10 cellular contexts compared by ENCODE assay signal in the genomic region with DNA sequence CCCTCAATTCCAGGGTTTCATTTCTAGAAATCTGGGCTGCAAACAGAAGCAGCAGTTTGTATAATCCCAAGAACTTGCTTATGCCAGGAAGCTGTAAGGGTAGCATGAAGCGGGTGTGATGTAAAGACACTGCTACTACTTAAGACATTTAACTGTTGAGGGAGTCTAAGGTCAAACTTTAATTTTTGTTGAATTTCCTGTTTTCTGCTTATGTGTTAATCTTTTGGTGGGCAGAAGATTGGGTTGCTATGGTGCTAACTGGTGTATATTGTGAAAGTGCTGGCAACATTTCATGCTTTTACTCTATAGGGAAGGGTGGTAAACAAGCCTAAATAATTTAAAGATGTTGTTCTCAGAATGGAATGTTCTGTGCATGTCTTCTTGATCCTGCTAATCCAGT. TPM values are rescaled to one million over a fixed set of nuclear protein-coding genes. Genes with fewer than 3 reads are reported as not detected.
DNase-seq lines count a peak whose midpoint lies in the region; ATAC-seq lines count a peak whose summit lies in the region.
"Had no signal": no experiment of that assay in that cellular context is flagged by ENCODE, and none has a peak within 500 bp of the region (broad histone marks: within the 10 kb centered on the region; RNA-seq: fewer than 3 reads in every experiment).

No MANE protein-coding gene starts in this region.

- DNase-seq in activated T-cell treated with anti-CD3 and anti-CD28 coated beads, Interleukin-2, amount 50 U/mL, for 72 hours = no peak
- no peak for DNase-seq in activated T-cell treated with anti-CD3 and anti-CD28 coated beads, Interleukin-2, amount 50 U/mL, for 48 hours
- DNase-seq in activated T-helper 1 cell treated with anti-CD3 and anti-CD28 coated beads, Interleukin-12 subunit alpha, Interleukin-12 subunit beta, Interleukin-2, Interleukin-4 antibody, amounts not matched to agents 30 ng/mL and 10 ng/mL and 1 ng/mL, durations not matched to agents 14 hours and 24 hours and 36 hours (ENCODE audit: low spot score) = no peak
- DNase-seq in immature natural killer cell (peak; percentile 33 to 51 (median 47)), NCI-H774 (lab: John Stamatoyannopoulos, UW) (no peak)
- DNase-seq in stimulated activated naive CD8-positive, alpha-beta T cell treated with anti-CD3 and anti-CD28 coated beads, Interleukin-15, amount 100 ng/mL, for 72 hours = no peak
- DNase-seq: activated gamma-delta T cell, NCI-H1694 treated with DMSO at 0.1 percent for 48 hours had no signal

- H3K27ac Mint-ChIP-seq in activated T-cell treated with anti-CD3 and anti-CD28 coated beads, Interleukin-2, amount 50 U/mL, for 72 hours = peak overlapping the region; percentile 47
- H3K27ac Mint-ChIP-seq in activated T-helper 1 cell treated with anti-CD3 and anti-CD28 coated beads, Interleukin-12 subunit alpha, Interleukin-12 subunit beta, Interleukin-2, Interleukin-4 antibody, amounts not matched to agents 30 ng/mL and 10 ng/mL and 1 ng/mL, durations not matched to agents 14 hours and 24 hours and 36 hours = no peak overlapping the region
- peak overlapping the region; percentile 93 to 97 (median 94) for H3K27ac Mint-ChIP-seq in immature natural killer cell
- H3K27ac Mint-ChIP-seq in stimulated activated naive CD8-positive, alpha-beta T cell treated with anti-CD3 and anti-CD28 coated beads, Interleukin-15, amount 100 ng/mL, for 72 hours = no peak overlapping the region

- intact Hi-C loops in activated T-helper 1 cell treated with anti-CD3 and anti-CD28 coated beads, Interleukin-12 subunit alpha, Interleukin-12 subunit beta, Interleukin-2, Interleukin-4 antibody, amounts not matched to agents 30 ng/mL and 10 ng/mL and 1 ng/mL, durations not matched to agents 14 hours and 24 hours and 36 hours (cut with micrococcal nuclease) = loop anchor here (5.0 to 10.0 kb wide), 3 partner anchors 211 to 1384 kb away; partner anchors contain the start of gene ASXL2

- peaks cover 70% of the 10 kb centered on the region for H3K4me1 Mint-ChIP-seq in activated T-cell treated with anti-CD3 and anti-CD28 coated beads, Interleukin-2, amount 50 U/mL, for 72 hours (ENCODE audit: low read depth)
- H3K4me1 Mint-ChIP-seq in activated T-helper 1 cell treated with anti-CD3 and anti-CD28 coated beads, Interleukin-12 subunit alpha, Interleukin-12 subunit beta, Interleukin-2, Interleukin-4 antibody, amounts not matched to agents 30 ng/mL and 10 ng/mL and 1 ng/mL, durations not matched to agents 14 hours and 24 hours and 36 hours (ENCODE audit: low read depth) = peaks cover 43% of the 10 kb centered on the region
- peaks cover 70 to 88% of the 10 kb centered on the region in 2 donors for H3K4me1 Mint-ChIP-seq in immature natural killer cell
- peaks cover 53% of the 10 kb centered on the region for H3K4me1 Mint-ChIP-seq in stimulated activated naive CD8-positive, alpha-beta T cell treated with anti-CD3 and anti-CD28 coated beads, Interleukin-15, amount 100 ng/mL, for 72 hours

- H3K27me3 Mint-ChIP-seq in activated T-cell treated with anti-CD3 and anti-CD28 coated beads, Interleukin-2, amount 50 U/mL, for 72 hours (ENCODE audit: low read depth) = no peaks in the 10 kb centered on the region
- peaks cover 7% of the 10 kb centered on the region for H3K27me3 Mint-ChIP-seq in activated T-helper 1 cell treated with anti-CD3 and anti-CD28 coated beads, Interleukin-12 subunit alpha, Interleukin-12 subunit beta, Interleukin-2, Interleukin-4 antibody, amounts not matched to agents 30 ng/mL and 10 ng/mL and 1 ng/mL, durations not matched to agents 14 hours and 24 hours and 36 hours (ENCODE audit: insufficient read depth)
- peaks cover 0 to 22% (median 8%) of the 10 kb centered on the region in 3 donors for H3K27me3 Mint-ChIP-seq in immature natural killer cell (ENCODE audit: low read depth in 3 of 3)
- H3K27me3 Mint-ChIP-seq in stimulated activated naive CD8-positive, alpha-beta T cell treated with anti-CD3 and anti-CD28 coated beads, Interleukin-15, amount 100 ng/mL, for 72 hours = no peaks in the 10 kb centered on the region

- no peak for ATAC-seq in activated T-cell treated with anti-CD3 and anti-CD28 coated beads, Interleukin-2, amount 50 U/mL, for 72 hours (replicated peaks in 1 of 2)
- ATAC-seq in stimulated activated naive CD8-positive, alpha-beta T cell treated with anti-CD3 and anti-CD28 coated beads, Interleukin-15, amount 100 ng/mL, for 72 hours = no peak
- no peak for ATAC-seq in HG02973 (IDR thresholded peaks at IDR 0.05; ENCODE audit: unreplicated experiment)
- no peak for ATAC-seq in activated CD4-positive, CD25-positive, alpha-beta regulatory T cell treated with anti-CD3 and anti-CD28 coated beads, Interleukin-2, amount 50 U/mL, for 24 hours

- H3K9me3 Mint-ChIP-seq in activated T-cell treated with anti-CD3 and anti-CD28 coated beads, Interleukin-2, amount 50 U/mL, for 72 hours = no peaks in the 10 kb centered on the region
- H3K9me3 Mint-ChIP-seq in activated T-helper 1 cell treated with anti-CD3 and anti-CD28 coated beads, Interleukin-12 subunit alpha, Interleukin-12 subunit beta, Interleukin-2, Interleukin-4 antibody, amounts not matched to agents 30 ng/mL and 10 ng/mL and 1 ng/mL, durations not matched to agents 14 hours and 24 hours and 36 hours = no peaks in the 10 kb centered on the region
- H3K9me3 Mint-ChIP-seq in immature natural killer cell = no peaks in the 10 kb centered on the region
- no peaks in the 10 kb centered on the region for H3K9me3 Mint-ChIP-seq in stimulated activated naive CD8-positive, alpha-beta T cell treated with anti-CD3 and anti-CD28 coated beads, Interleukin-15, amount 100 ng/mL, for 72 hours

- no peaks in the 10 kb centered on the region for H3K36me3 Mint-ChIP-seq in activated T-cell treated with anti-CD3 and anti-CD28 coated beads, Interleukin-2, amount 50 U/mL, for 72 hours (ENCODE audit: insufficient read depth in 2 of 2)
- peaks cover 5% of the 10 kb centered on the region for H3K36me3 Mint-ChIP-seq in activated T-helper 1 cell treated with anti-CD3 and anti-CD28 coated beads, Interleukin-12 subunit alpha, Interleukin-12 subunit beta, Interleukin-2, Interleukin-4 antibody, amounts not matched to agents 30 ng/mL and 10 ng/mL and 1 ng/mL, durations not matched to agents 14 hours and 24 hours and 36 hours (ENCODE audit: low read depth)
- no peaks in the 10 kb centered on the region for H3K36me3 Mint-ChIP-seq in immature natural killer cell

- peak overlapping the region; percentile 81 to 88 for H3K4me3 Mint-ChIP-seq in activated T-cell treated with anti-CD3 and anti-CD28 coated beads, Interleukin-2, amount 50 U/mL, for 72 hours
- H3K4me3 Mint-ChIP-seq in activated T-helper 1 cell treated with anti-CD3 and anti-CD28 coated beads, Interleukin-12 subunit alpha, Interleukin-12 subunit beta, Interleukin-2, Interleukin-4 antibody, amounts not matched to agents 30 ng/mL and 10 ng/mL and 1 ng/mL, durations not matched to agents 14 hours and 24 hours and 36 hours = peak overlapping the region; percentile 63
- peak overlapping the region; percentile 90 to 98 (median 94) for H3K4me3 Mint-ChIP-seq in immature natural killer cell
- H3K4me3 Mint-ChIP-seq in stimulated activated naive CD8-positive, alpha-beta T cell treated with anti-CD3 and anti-CD28 coated beads, Interleukin-15, amount 100 ng/mL, for 72 hours = peak overlapping the region; percentile 16 to 82

RNA-seq across cellular contexts. Expression of gene NCOA1, which starts 2.7 kb away (rescaled TPM):
- 10 to 100 TPM; 29.8 to 32.7 TPM for total RNA-seq in activated T-cell treated with anti-CD3 and anti-CD28 coated beads, Interleukin-2, amount 50 U/mL, for 72 hours
- total RNA-seq in activated T-helper 1 cell treated with anti-CD3 and anti-CD28 coated beads, Interleukin-12 subunit alpha, Interleukin-12 subunit beta, Interleukin-2, Interleukin-4 antibody, amounts not matched to agents 30 ng/mL and 10 ng/mL and 1 ng/mL, durations not matched to agents 14 hours and 24 hours and 36 hours = 28.7 and 30.0 TPM in 2 replicates
- 10 to 100 TPM; 21.2 to 35.0 (median 25.6) TPM for polyA plus RNA-seq in immature natural killer cell

Comparison
In these comparisons a context has a peak if more than half of its experiments do, and no peak if none do; other contexts are left out.
1. DNase-seq: peak in immature natural killer cell (3 of 3); none in activated T-cell treated with anti-CD3 and anti-CD28 coated beads, Interleukin-2, amount 50 U/mL, for 72 hours (0 of 2), activated T-cell treated with anti-CD3 and anti-CD28 coated beads, Interleukin-2, amount 50 U/mL, for 48 hours (0 of 2), activated T-helper 1 cell treated with anti-CD3 and anti-CD28 coated beads, Interleukin-12 subunit alpha, Interleukin-12 subunit beta, Interleukin-2, Interleukin-4 antibody, amounts not matched to agents 30 ng/mL and 10 ng/mL and 1 ng/mL, durations not matched to agents 14 hours and 24 hours and 36 hours (single experiment), stimulated activated naive CD8-positive, alpha-beta T cell treated with anti-CD3 and anti-CD28 coated beads, Interleukin-15, amount 100 ng/mL, for 72 hours (0 of 2) and NCI-H774 (single experiment).
2. H3K27ac Mint-ChIP-seq: peak in activated T-cell treated with anti-CD3 and anti-CD28 coated beads, Interleukin-2, amount 50 U/mL, for 72 hours (single experiment) and immature natural killer cell (6 of 6); none in activated T-helper 1 cell treated with anti-CD3 and anti-CD28 coated beads, Interleukin-12 subunit alpha, Interleukin-12 subunit beta, Interleukin-2, Interleukin-4 antibody, amounts not matched to agents 30 ng/mL and 10 ng/mL and 1 ng/mL, durations not matched to agents 14 hours and 24 hours and 36 hours (single experiment) and stimulated activated naive CD8-positive, alpha-beta T cell treated with anti-CD3 and anti-CD28 coated beads, Interleukin-15, amount 100 ng/mL, for 72 hours (0 of 2).
3. Peak in every context shown above with its lines, with median percentiles within 50 percentile points of each other: H3K4me3 Mint-ChIP-seq.